12 cellular contexts compared by ENCODE assay signal in the genomic region with DNA sequence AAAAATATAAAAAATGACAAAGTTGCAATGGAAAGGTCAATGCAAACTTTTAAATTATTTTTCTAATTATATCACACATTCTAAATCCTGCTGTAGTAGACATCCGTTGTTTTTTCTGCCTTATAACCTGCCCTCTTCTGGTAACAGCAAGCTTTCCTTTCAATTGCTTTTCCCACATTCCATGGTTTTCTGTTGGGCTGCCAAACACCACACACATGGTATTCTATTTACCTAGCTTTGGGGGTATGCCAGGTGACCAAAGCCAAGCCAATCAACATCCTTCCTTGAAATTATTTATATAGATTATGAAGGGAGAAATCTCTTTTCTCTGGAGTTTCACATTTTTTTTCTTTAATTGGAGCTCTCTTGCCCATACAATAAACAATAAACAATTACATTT.
DNase-seq lines count a peak whose midpoint lies in the region; ATAC-seq and TF ChIP-seq lines count a peak whose summit lies in the region.
"Had no signal": no experiment of that assay in that cellular context is flagged by ENCODE, and none has a peak within 500 bp of the region (broad histone marks: within the 10 kb centered on the region; RNA-seq: fewer than 3 reads in every experiment).

No MANE protein-coding gene starts in this region.

- H3K9me3 ChIP-seq in HAP-1, result no peaks in the 10 kb centered on the region
- H3K9me3 ChIP-seq: breast epithelium had no signal

- DNase-seq in AG09309 (ENCODE audit: low read depth), result no peak
- DNase-seq in brain microvascular endothelial cell, result no peak
- DNase-seq in kidney glomerular epithelial cell (lab: John Stamatoyannopoulos, UW), result peak; percentile 75
- DNase-seq in HAP-1 (ENCODE audit: low spot score in 2 of 2), result no peak
- no peak for DNase-seq in NCI-H2227 treated with DMSO at 0.1 percent for 48 hours (lab: John Stamatoyannopoulos, UW)
- DNase-seq: hippocampal formation; MM.1S; stimulated activated naive CD4-positive, alpha-beta T cell had no signal

- H3K4me3 ChIP-seq in AG09309 (ENCODE audit: control insufficient read depth, low read depth, low read length) (no peak overlapping the region), brain microvascular endothelial cell (ENCODE audit: low read depth, low read length) (no peak overlapping the region), HAP-1 (no peak overlapping the region)
- H3K4me3 ChIP-seq: breast epithelium had no signal

- H3K4me1 ChIP-seq in HAP-1, result peaks cover 14% of the 10 kb centered on the region
- H3K4me1 ChIP-seq: breast epithelium had no signal

- in situ Hi-C loops in brain microvascular endothelial cell (cut with HindIII; ENCODE audit: low pct_ligation_motif_present, low sequenced_read_pairs), result no loop called here
- in situ Hi-C loops in HAP-1 (cut with MboI; ENCODE audit: low sequenced_read_pairs), result no loop called here

- ATAC-seq in GM19023 (IDR thresholded peaks at IDR 0.05; ENCODE audit: unreplicated experiment), result no peak
- ATAC-seq in HG02970 (IDR thresholded peaks at IDR 0.05; ENCODE audit: low FRiP score, unreplicated experiment), result no peak

- H3K27ac ChIP-seq in brain microvascular endothelial cell, result no peak overlapping the region
- H3K27ac ChIP-seq: breast epithelium had no signal

- no peaks in the 10 kb centered on the region for H3K36me3 ChIP-seq in brain microvascular endothelial cell (replicated peaks)
- no peaks in the 10 kb centered on the region for H3K36me3 ChIP-seq in HAP-1 (replicated peaks)
- H3K36me3 ChIP-seq: breast epithelium had no signal

- H3K27me3 ChIP-seq in brain microvascular endothelial cell (replicated peaks), result no peaks in the 10 kb centered on the region
- no peaks in the 10 kb centered on the region for H3K27me3 ChIP-seq in HAP-1 (ENCODE audit: low read depth)
- H3K27me3 ChIP-seq: breast epithelium had no signal

- TF ChIP-seq CTCF in AG09309 (IDR thresholded peaks at IDR 0.05; ENCODE audit: control insufficient read depth, insufficient read depth, low read depth, low read length, missing control alignments), result peak; percentile 37
- TF ChIP-seq CTCF in LNCAP (IDR thresholded peaks at IDR 0.05), result peak; percentile 58
- peak; percentile 44 for TF ChIP-seq CTCF in brain microvascular endothelial cell (IDR thresholded peaks at IDR 0.05; ENCODE audit: low read depth, low read length, missing control alignments)
